In genomic region chr5:31116466-31117031, GRCh38 we compare ENCODE assay signal across 24 cellular contexts.
"Had no signal": no experiment of that assay in that cellular context is flagged by ENCODE, and none has a peak within 500 bp of the region (broad histone marks: within the 10 kb centered on the region; RNA-seq: fewer than 3 reads in every experiment).

No MANE protein-coding gene starts in this region.

- H3K27me3 Mint-ChIP-seq: naive B cell; stimulated activated naive B cell treated with anti-CD40 and anti-IgM and Interleukin-4, amounts not matched to agents 10 μg/mL and 1 μg/mL and 100 μg/mL, for 72 hours; stimulated activated naive CD8-positive, alpha-beta T cell treated with anti-CD3 and anti-CD28 coated beads, Interleukin-15, amount 100 ng/mL, for 72 hours had no signal

- ATAC-seq: heart left ventricle; left colon; left ventricle myocardium superior; psoas muscle; sciatic nerve; stimulated activated naive B cell treated with anti-CD40 and anti-IgM and Interleukin-4, amounts not matched to agents 10 μg/mL and 1 μg/mL and 100 μg/mL, for 72 hours; stimulated activated naive CD8-positive, alpha-beta T cell treated with anti-CD3 and anti-CD28 coated beads, Interleukin-15, amount 100 ng/mL, for 72 hours had no signal

- H3K4me3 ChIP-seq: coronary artery, heart left ventricle, lung, psoas muscle, thoracic aorta had no signal

- H3K4me1 Mint-ChIP-seq: endodermal cell; naive B cell; stimulated activated naive B cell treated with anti-CD40 and anti-IgM and Interleukin-4, amounts not matched to agents 10 μg/mL and 1 μg/mL and 100 μg/mL, for 72 hours; stimulated activated naive CD8-positive, alpha-beta T cell treated with anti-CD3 and anti-CD28 coated beads, Interleukin-15, amount 100 ng/mL, for 72 hours had no signal

- H3K27me3 ChIP-seq: heart left ventricle had no signal

- DNase-seq: effector CD4-positive, alpha-beta T cell; endodermal cell; erythroblast; heart left ventricle; hippocampal formation; left colon; left ventricle myocardium superior; mesendoderm; naive B cell; psoas muscle; retina; stimulated activated CD4-positive, alpha-beta T cell treated with anti-CD3 and anti-CD28 coated beads, Interleukin-2, amount 100 ng/mL, for 24 hours; stimulated activated CD4-positive, alpha-beta T cell treated with anti-CD3 and anti-CD28 coated beads, Interleukin-4, amount 100 ng/mL, for 4 hours; stimulated activated naive B cell treated with anti-CD40 and anti-IgM and Interleukin-4, amounts not matched to agents 10 μg/mL and 1 μg/mL and 100 μg/mL, for 72 hours; stimulated activated naive CD8-positive, alpha-beta T cell treated with anti-CD3 and anti-CD28 coated beads, Interleukin-15, amount 100 ng/mL, for 72 hours; substantia nigra; trophoblast cell had no signal

- H3K9me3 Mint-ChIP-seq: endodermal cell had no signal

- H3K4me3 Mint-ChIP-seq: endodermal cell; naive B cell; nephron; stimulated activated naive B cell treated with anti-CD40 and anti-IgM and Interleukin-4, amounts not matched to agents 10 μg/mL and 1 μg/mL and 100 μg/mL, for 72 hours; stimulated activated naive CD8-positive, alpha-beta T cell treated with anti-CD3 and anti-CD28 coated beads, Interleukin-15, amount 100 ng/mL, for 72 hours had no signal

- H3K27ac Mint-ChIP-seq: endodermal cell; naive B cell; nephron; stimulated activated naive B cell treated with anti-CD40 and anti-IgM and Interleukin-4, amounts not matched to agents 10 μg/mL and 1 μg/mL and 100 μg/mL, for 72 hours; stimulated activated naive CD8-positive, alpha-beta T cell treated with anti-CD3 and anti-CD28 coated beads, Interleukin-15, amount 100 ng/mL, for 72 hours had no signal

- H3K9me3 ChIP-seq: heart left ventricle, psoas muscle, thoracic aorta had no signal

- H3K4me1 ChIP-seq: psoas muscle had no signal

- FAIRE-seq: endothelial cell of umbilical vein, frontal cortex had no signal

- H3K27ac ChIP-seq: coronary artery, heart left ventricle, psoas muscle, thoracic aorta had no signal

- H3K36me3 Mint-ChIP-seq: naive B cell; stimulated activated naive B cell treated with anti-CD40 and anti-IgM and Interleukin-4, amounts not matched to agents 10 μg/mL and 1 μg/mL and 100 μg/mL, for 72 hours had no signal

- H3K36me3 ChIP-seq: heart left ventricle, thoracic aorta had no signal
